ENCODE assay signal across 9 cellular contexts in genomic region chr6:123965894-123966293, GRCh38.
A peak's percentile ranks its signal among the peaks of the same experiment; 100 is the strongest.
DNase-seq lines count a peak whose midpoint lies in the region; ATAC-seq and TF ChIP-seq lines count a peak whose summit lies in the region.
"Had no signal": no experiment of that assay in that cellular context is flagged by ENCODE, and none has a peak within 500 bp of the region (broad histone marks: within the 10 kb centered on the region; RNA-seq: fewer than 3 reads in every experiment).

No MANE protein-coding gene starts in this region.

- H3K4me1 Mint-ChIP-seq in WTC11 (peaks cover 22% of the 10 kb centered on the region), CD14-positive monocyte (peaks cover 2% of the 10 kb centered on the region)
- H3K4me1 Mint-ChIP-seq: immature natural killer cell had no signal

- WGBS in iPS DF 6.9 (ENCODE audit: insufficient coverage, insufficient read length): no CpG with 5 or more reads among the region's 4 CpGs

- H3K4me3 ChIP-seq in A673 (ENCODE audit: low read depth, low read length, poor library complexity, severe bottlenecking) (no peak overlapping the region), HEK293 (ENCODE audit: low read depth, low read length) (no peak overlapping the region), iPS DF 6.9 (ENCODE audit: low read length) (no peak overlapping the region)

- H3K9me3 ChIP-seq in A673 (ENCODE audit: low read depth, low read length, poor library complexity, severe bottlenecking) (no peaks in the 10 kb centered on the region), HEK293 (ENCODE audit: control insufficient read depth, insufficient read depth, low read depth, low read length) (no peaks in the 10 kb centered on the region), iPS DF 6.9 (ENCODE audit: control insufficient read depth, insufficient read depth, low read length) (no peaks in the 10 kb centered on the region)

- H3K9me3 Mint-ChIP-seq in WTC11 (peaks cover 7% of the 10 kb centered on the region; the same call in 1 of the 2 replicates), CD14-positive monocyte (no peaks in the 10 kb centered on the region)

- H3K36me3 ChIP-seq in A673 (ENCODE audit: insufficient read depth, low read length, poor library complexity, severe bottlenecking) (no peaks in the 10 kb centered on the region), HEK293 (ENCODE audit: control insufficient read depth in 2 of 2, insufficient read depth in 1 of 2, low read length in 2 of 2) (no peaks in the 10 kb centered on the region), iPS DF 6.9 (ENCODE audit: control insufficient read depth, insufficient read depth, low read length) (no peaks in the 10 kb centered on the region)

- no peak overlapping the region for H3K27ac Mint-ChIP-seq in WTC11
- H3K27ac Mint-ChIP-seq in CD14-positive monocyte: peak overlapping the region in 1 of 7 donors; percentile 3
- H3K27ac Mint-ChIP-seq: immature natural killer cell had no signal

- CTCF ChIA-PET in A673 (lab: Charles Lee): no interaction called here
- CTCF ChIA-PET in HEK293 (lab: Yijun Ruan, JAX): interaction anchor here (0.6 to 3.9 kb wide), 15 partner anchors 12 to 870 kb away, joined by 3 to 32 read pairs (median 3); no protein-coding TSS in a partner anchor
- CTCF ChIA-PET in WTC11 (lab: Charles Lee): interaction anchor here (0.7 to 2.3 kb wide), 5 partner anchors 11 to 585 kb away, joined by 3 to 26 read pairs (median 4); partner anchors contain the start of gene NKAIN2

- BruUV-seq in A673 (replicated peaks; lab: Mats Ljungman, UMichigan): no TSS peak

- H3K4me1 ChIP-seq in A673 (ENCODE audit: insufficient read depth, low read length, poor library complexity, severe bottlenecking): no peaks in the 10 kb centered on the region
- peaks cover 12% of the 10 kb centered on the region for H3K4me1 ChIP-seq in HEK293 (ENCODE audit: control insufficient read depth, insufficient read depth, low read length)
- peaks cover 2% of the 10 kb centered on the region; the same call in 1 of the 2 replicates for H3K4me1 ChIP-seq in iPS DF 6.9 (ENCODE audit: control insufficient read depth, insufficient read depth, low read length)

- ATAC-seq in WTC11: peak; percentile 92
- ATAC-seq in esophagus mucosa: no peak

- intact Hi-C loops in A673 (cut with micrococcal nuclease; ENCODE audit: unreplicated experiment): loop anchor here (10.0 kb wide), 1 partner anchor 551 kb away; no protein-coding TSS in a partner anchor
- intact Hi-C loops in CD14-positive monocyte (cut with micrococcal nuclease): no loop called here

- DNase-seq in A673 (ENCODE audit: low spot score): peak; percentile 34
- peak; percentile 44 for DNase-seq in WTC11 (ENCODE audit: low spot score)
- DNase-seq in iPS DF 6.9 (ENCODE audit: low read depth, low spot score): peak; percentile 54
- no peak for DNase-seq in activated effector memory CD4-positive, alpha-beta T cell treated with Interleukin-2 at 50 U/mL for 16 hours
- no peak for DNase-seq in central memory CD4-positive, alpha-beta T cell
- DNase-seq in CD14-positive monocyte (ENCODE audit: low spot score): no peak
- DNase-seq: immature natural killer cell had no signal

- H3K27me3 Mint-ChIP-seq in WTC11 (ENCODE audit: low read depth) (no peaks in the 10 kb centered on the region), CD14-positive monocyte (ENCODE audit: low read depth in 3 of 3) (peaks cover 0 to 1% (median 0%) of the 10 kb centered on the region in 3 donors)

- H3K4me3 Mint-ChIP-seq in WTC11 (no peak overlapping the region), CD14-positive monocyte (no peak overlapping the region)
- H3K4me3 Mint-ChIP-seq: immature natural killer cell had no signal

- H3K27me3 ChIP-seq in A673 (replicated peaks; ENCODE audit: insufficient read depth, low read depth, low read length, poor library complexity): no peaks in the 10 kb centered on the region
- no peaks in the 10 kb centered on the region for H3K27me3 ChIP-seq in iPS DF 6.9 (ENCODE audit: control insufficient read depth, insufficient read depth, low read length)

- H3K36me3 Mint-ChIP-seq in WTC11 (no peaks in the 10 kb centered on the region), CD14-positive monocyte (no peaks in the 10 kb centered on the region)
- H3K36me3 Mint-ChIP-seq: immature natural killer cell had no signal

- POLR2A ChIA-PET in A673 (lab: Charles Lee; ENCODE audit: low non-redundant PET): no interaction called here
- POLR2A ChIA-PET in HEK293 (lab: Yijun Ruan, JAX): no interaction called here
- POLR2A ChIA-PET in WTC11 (lab: Charles Lee): no interaction called here

- no peak overlapping the region for H3K27ac ChIP-seq in A673 (ENCODE audit: low read depth, low read length, poor library complexity, severe bottlenecking)
- no peak overlapping the region for H3K27ac ChIP-seq in HEK293 (ENCODE audit: extremely low read depth, low read depth, low read length)
- H3K27ac ChIP-seq in iPS DF 6.9 (ENCODE audit: low read length): no peak overlapping the region

- TF ChIP-seq CTCF in A673 (conservative IDR thresholded peaks at IDR 0.05; ENCODE audit: low read depth, low read length): peak; percentile 44
- peak; percentile 68 for TF ChIP-seq CTCF in HEK293 (tag by site-specific recombination; IDR thresholded peaks at IDR 0.05)
- no peak for TF ChIP-seq CTCF in WTC11 (IDR thresholded peaks at IDR 0.05)
- TF ChIP-seq CTCF in CD14-positive monocyte (IDR thresholded peaks at IDR 0.05): no peak

TF ChIP-seq in HEK293, 187 proteins besides CTCF, POLR2A, EP300 and RAD21:
- peak; percentile 36 for TF ChIP-seq ZNF654 (tag by site-specific recombination; IDR thresholded peaks at IDR 0.05; ENCODE audit: low read depth)
- TF ChIP-seq ZBTB48 (tag by site-specific recombination; IDR thresholded peaks at IDR 0.05): no peak
- no peak for TF ChIP-seq IKZF3 (tag by site-specific recombination; IDR thresholded peaks at IDR 0.05)

TF ChIP-seq in WTC11, 78 proteins besides CTCF, POLR2A, EP300 and RAD21:
- TF ChIP-seq E2F5 (CRISPR knock-in tag; IDR thresholded peaks at IDR 0.05) (no peak), MYBL2 (CRISPR knock-in tag; IDR thresholded peaks at IDR 0.05) (no peak), ZBTB21 (CRISPR knock-in tag; IDR thresholded peaks at IDR 0.05; ENCODE audit: borderline replicate concordance) (no peak), NR2C2 (CRISPR knock-in tag; IDR thresholded peaks at IDR 0.05) (no peak), TEAD4 (CRISPR knock-in tag; IDR thresholded peaks at IDR 0.05) (no peak), ZNF671 (CRISPR knock-in tag; IDR thresholded peaks at IDR 0.05) (no peak), ETV6 (CRISPR knock-in tag; IDR thresholded peaks at IDR 0.05) (no peak), ELF4 (CRISPR knock-in tag; IDR thresholded peaks at IDR 0.05; ENCODE audit: low read depth) (no peak), ZNF219 (CRISPR knock-in tag; IDR thresholded peaks at IDR 0.05; ENCODE audit: borderline replicate concordance) (no peak), SMAD4 (CRISPR knock-in tag; IDR thresholded peaks at IDR 0.05) (no peak), ESRRA (CRISPR knock-in tag; IDR thresholded peaks at IDR 0.05; ENCODE audit: borderline replicate concordance) (no peak), CREM (CRISPR knock-in tag; IDR thresholded peaks at IDR 0.05) (no peak), RELA (CRISPR knock-in tag; IDR thresholded peaks at IDR 0.05; ENCODE audit: borderline replicate concordance) (no peak), STAT6 (CRISPR knock-in tag; conservative IDR thresholded peaks at IDR 0.05; ENCODE audit: low read depth) (no peak), MAX (CRISPR knock-in tag; IDR thresholded peaks at IDR 0.05) (no peak), NFATC4 (CRISPR knock-in tag; IDR thresholded peaks at IDR 0.05) (no peak), ZNF121 (CRISPR knock-in tag; IDR thresholded peaks at IDR 0.05) (no peak)
- TF ChIP-seq, protein P1, sequence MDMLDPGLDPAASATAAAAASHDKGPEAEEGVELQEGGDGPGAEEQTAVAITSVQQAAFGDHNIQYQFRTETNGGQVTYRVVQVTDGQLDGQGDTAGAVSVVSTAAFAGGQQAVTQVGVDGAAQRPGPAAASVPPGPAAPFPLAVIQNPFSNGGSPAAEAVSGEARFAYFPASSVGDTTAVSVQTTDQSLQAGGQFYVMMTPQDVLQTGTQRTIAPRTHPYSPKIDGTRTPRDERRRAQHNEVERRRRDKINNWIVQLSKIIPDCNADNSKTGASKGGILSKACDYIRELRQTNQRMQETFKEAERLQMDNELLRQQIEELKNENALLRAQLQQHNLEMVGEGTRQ (CRISPR knock-in tag; IDR thresholded peaks at IDR 0.05): no peak

Comparison
In these comparisons a context has a peak if more than half of its experiments do, and no peak if none do; other contexts are left out.
1. DNase-seq: peak in A673 (single experiment), WTC11 (single experiment) and iPS DF 6.9 (single experiment); none in activated effector memory CD4-positive, alpha-beta T cell treated with Interleukin-2 at 50 U/mL for 16 hours (single experiment), central memory CD4-positive, alpha-beta T cell (single experiment) and CD14-positive monocyte (single experiment).
2. CTCF ChIP-seq: peak in A673 (single experiment) and HEK293 (single experiment); none in WTC11 (single experiment) and CD14-positive monocyte (single experiment).